17 cellular contexts compared by ENCODE assay signal in the genomic region with DNA sequence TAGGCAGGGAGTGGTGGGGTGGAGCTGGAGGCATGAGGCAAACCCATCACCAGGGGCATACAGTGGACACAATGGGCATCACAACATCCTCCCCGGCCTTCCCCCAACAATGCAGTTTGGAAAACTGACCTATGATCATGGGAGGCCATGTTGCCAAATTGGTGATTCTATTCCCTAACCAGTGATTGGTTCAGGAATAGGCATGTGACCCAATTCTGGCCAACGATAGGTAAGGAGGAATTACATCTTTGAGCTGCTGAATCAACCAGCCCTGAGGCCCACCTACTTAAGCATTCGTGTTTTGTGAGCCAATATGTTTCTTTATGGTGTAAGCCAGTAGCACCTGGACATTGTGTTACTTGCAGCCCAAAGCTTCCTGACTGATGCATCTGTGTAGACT. TPM values are rescaled to one million over a fixed set of nuclear protein-coding genes. Genes with fewer than 3 reads are reported as not detected.
DNase-seq lines count a peak whose midpoint lies in the region; ATAC-seq, FAIRE-seq and TF ChIP-seq lines count a peak whose summit lies in the region.
"Had no signal": no experiment of that assay in that cellular context is flagged by ENCODE, and none has a peak within 500 bp of the region (broad histone marks: within the 10 kb centered on the region; RNA-seq: fewer than 3 reads in every experiment).

No MANE protein-coding gene starts in this region.

- no peak overlapping the region for H2BK15ac ChIP-seq in H9 (ENCODE audit: low read depth, low read length)
- peak overlapping the region; percentile 70 for H2BK15ac ChIP-seq in neuronal stem cell (ENCODE audit: low read length)

- no peak overlapping the region for H2AK5ac ChIP-seq in H9 (ENCODE audit: insufficient read length, low read length)
- H2AK5ac ChIP-seq in neuronal stem cell (ENCODE audit: low read depth, low read length), result no peak overlapping the region

- no peak overlapping the region for H3K56ac ChIP-seq in H9 (ENCODE audit: insufficient read length, low read depth, low read length)

- no peak overlapping the region for H3T11ph ChIP-seq in H9 (ENCODE audit: low read length)

- in situ Hi-C loops in brain microvascular endothelial cell (cut with HindIII; ENCODE audit: low pct_ligation_motif_present, low sequenced_read_pairs), result no loop called here

- H3K79me1 ChIP-seq in H9 (ENCODE audit: insufficient read depth, low read depth, low read length, poor library complexity, severe bottlenecking) (no peaks in the 10 kb centered on the region), neuronal stem cell (ENCODE audit: low read depth, low read length) (no peaks in the 10 kb centered on the region)

- POLR2A ChIA-PET in A549 (lab: Yijun Ruan, JAX), result no interaction called here
- POLR2A ChIA-PET in WTC11 (lab: Charles Lee), result no interaction called here

- H2BK5ac ChIP-seq in H9 (ENCODE audit: insufficient read length, low read length), result no peak overlapping the region
- H2BK5ac ChIP-seq in neuronal stem cell (ENCODE audit: low read length), result no peak overlapping the region

- H3K4me3 Mint-ChIP-seq in H9 (no peak overlapping the region), WTC11 (no peak overlapping the region)
- H3K4me3 Mint-ChIP-seq: CD4-positive, alpha-beta T cell had no signal

- TF ChIP-seq CTCF in A549 (IDR thresholded peaks at IDR 0.05) (no peak), H9 (conservative IDR thresholded peaks at IDR 0.05) (no peak), WTC11 (IDR thresholded peaks at IDR 0.05) (no peak), brain microvascular endothelial cell (IDR thresholded peaks at IDR 0.05; ENCODE audit: low read depth, low read length, missing control alignments) (no peak)

- no peak overlapping the region for H2BK20ac ChIP-seq in H9 (ENCODE audit: low read depth, low read length, poor library complexity, severe bottlenecking)

- no peak for FAIRE-seq in A549 (lab: Jason Lieb, UNC)
- FAIRE-seq: D721Med, G401.6, GM12891, GM19239, H54, HepG2 had no signal

- no peaks in the 10 kb centered on the region; a peak in 1 of 5 replicates for H3K9me3 Mint-ChIP-seq in H9
- H3K9me3 Mint-ChIP-seq in WTC11, result peaks cover 4% of the 10 kb centered on the region; the same call in 1 of the 2 replicates
- H3K9me3 Mint-ChIP-seq: CD4-positive, alpha-beta T cell had no signal

- no peak overlapping the region for H2BK120ac ChIP-seq in H9 (ENCODE audit: low read depth, low read length, poor library complexity, severe bottlenecking)
- no peak overlapping the region for H2BK120ac ChIP-seq in neuronal stem cell (ENCODE audit: low read depth, low read length)

- no peak overlapping the region for H4K5ac ChIP-seq in H9 (ENCODE audit: insufficient read length, low read depth, low read length)

- H3K4me1 Mint-ChIP-seq in H9, result peaks cover 10 to 36% of the 10 kb centered on the region in 2 experiments
- peaks cover 11% of the 10 kb centered on the region for H3K4me1 Mint-ChIP-seq in WTC11

- ATAC-seq in A549 (no peak; a peak in 1 of 6 replicates), WTC11 (no peak)

- H3K4me2 ChIP-seq in A549 (no peak overlapping the region), H9 (ENCODE audit: insufficient read depth, insufficient read length, low read length) (no peak overlapping the region), neuronal stem cell (ENCODE audit: insufficient read depth, low read length, poor library complexity, severe bottlenecking) (no peak overlapping the region)

- H3K18ac ChIP-seq in H9 (ENCODE audit: insufficient read length, low read depth, low read length) (no peak overlapping the region), neuronal stem cell (ENCODE audit: low read length) (peak overlapping the region; percentile 57)

- H3K4me3 ChIP-seq in A549 (no peak overlapping the region), neuronal stem cell (ENCODE audit: low read length in 2 of 2) (no peak overlapping the region), brain microvascular endothelial cell (ENCODE audit: low read depth, low read length) (no peak overlapping the region)

- 35% methylated on average over 3 of the region's 3 CpGs for WGBS in A549 (ENCODE audit: missing lambda C conversion rate)
- WGBS in H9 (ENCODE audit: extremely low coverage, insufficient read length, low lambda C conversion rate), result no CpG with 5 or more reads among the region's 3 CpGs
- WGBS in neuronal stem cell (ENCODE audit: extremely low coverage in 2 of 2, insufficient read length in 2 of 2, insufficient replicate concordance in 1 of 2), 2 donors, result no CpG with 5 or more reads among the region's 3 CpGs

- no peaks in the 10 kb centered on the region for H4K20me1 ChIP-seq in H9 (ENCODE audit: control insufficient read depth, insufficient read depth, insufficient read length)

- H2BK12ac ChIP-seq in H9 (ENCODE audit: insufficient read length, low read depth, low read length) (no peak overlapping the region), neuronal stem cell (ENCODE audit: low read length) (peak overlapping the region; percentile 41)

- H3K27ac ChIP-seq in A549, result no peak overlapping the region
- no peak overlapping the region for H3K27ac ChIP-seq in H9 (ENCODE audit: insufficient read length, low read depth, low read length)
- H3K27ac ChIP-seq in neuronal stem cell (replicated peaks; ENCODE audit: low read length), result no peak overlapping the region
- no peak overlapping the region for H3K27ac ChIP-seq in brain microvascular endothelial cell
- H3K27ac ChIP-seq: C4-2B had no signal

- H3K9me3 ChIP-seq in A549 (no peaks in the 10 kb centered on the region), H9 (ENCODE audit: control insufficient read depth, low read depth, low read length) (no peaks in the 10 kb centered on the region), neuronal stem cell (replicated peaks in 1 of 2; ENCODE audit: control insufficient read depth in 2 of 2, insufficient read depth in 1 of 2, low read depth in 1 of 2, low read length in 2 of 2) (peaks cover 0 to 5% of the 10 kb centered on the region in 2 donors)
- H3K9me3 ChIP-seq: Caco-2 had no signal

- CTCF ChIA-PET in A549 (lab: Yijun Ruan, JAX), result interaction anchor here (1.0 to 1.8 kb wide), 4 partner anchors 12 to 228 kb away, joined by 3 to 4 read pairs (median 3); a partner anchor contains a TSS
- CTCF ChIA-PET in WTC11 (lab: Charles Lee), result interaction anchor here (1.3 to 1.5 kb wide), 2 partner anchors 44 to 62 kb away, joined by 3 to 4 read pairs; no protein-coding TSS in a partner anchor

- H3K14ac ChIP-seq in H9 (ENCODE audit: insufficient read depth, low read length) (no peak overlapping the region), neuronal stem cell (ENCODE audit: low read length) (no peak overlapping the region)

- H3K36me3 ChIP-seq in neuronal stem cell (replicated peaks in 1 of 2; ENCODE audit: control insufficient read depth in 2 of 2, insufficient read depth in 2 of 2, low read length in 2 of 2) (no peaks in the 10 kb centered on the region), brain microvascular endothelial cell (replicated peaks) (no peaks in the 10 kb centered on the region)

- H3K23ac ChIP-seq in H9 (ENCODE audit: insufficient read length, low read depth, low read length) (no peak overlapping the region), neuronal stem cell (ENCODE audit: low read depth, low read length, poor library complexity) (peak overlapping the region; percentile 34)

- H3K23me2 ChIP-seq in H9 (ENCODE audit: insufficient read length, low read depth, low read length, poor library complexity, severe bottlenecking), result no peaks in the 10 kb centered on the region

- no peak for TF ChIP-seq RAD21 in A549 (conservative IDR thresholded peaks at IDR 0.05 in 1 of 2, IDR thresholded peaks at IDR 0.05 in 1 of 2)

- peak overlapping the region in 2 of 3 experiments; percentile 23 to 62; a peak in 1 of 7 replicates for H3K27ac Mint-ChIP-seq in H9
- no peak overlapping the region for H3K27ac Mint-ChIP-seq in WTC11
- H3K27ac Mint-ChIP-seq: CD4-positive, alpha-beta T cell had no signal

- H3K4me1 ChIP-seq in A549 (no peaks in the 10 kb centered on the region), H9 (ENCODE audit: insufficient read depth, low read length) (0 out of 2 replicates have a peak, but pooled peaks cover 1% of the 10 kb centered on the region), neuronal stem cell (ENCODE audit: control insufficient read depth in 2 of 2, insufficient read depth in 1 of 2, low read depth in 1 of 2, low read length in 2 of 2) (peaks cover 6 to 15% of the 10 kb centered on the region in 2 donors)
- H3K4me1 ChIP-seq: Caco-2 had no signal

- H2AFZ ChIP-seq in H9 (ENCODE audit: low read length) (no peak overlapping the region), neuronal stem cell (ENCODE audit: low read length) (no peak overlapping the region)

- no peak overlapping the region for H4K91ac ChIP-seq in H9 (ENCODE audit: insufficient read length, low read depth, low read length)
- no peak overlapping the region for H4K91ac ChIP-seq in neuronal stem cell (ENCODE audit: low read depth, low read length, poor library complexity)

- no peaks in the 10 kb centered on the region for H3K36me3 Mint-ChIP-seq in H9 (ENCODE audit: insufficient read depth in 1 of 3, low read depth in 3 of 3)
- peaks cover 2% of the 10 kb centered on the region; the same call in 1 of the 2 replicates for H3K36me3 Mint-ChIP-seq in WTC11

- DNase-seq in A549 (ENCODE audit: low read depth in 1 of 2, low spot score in 1 of 2) (no peak), H9 (no peak), WTC11 (ENCODE audit: low spot score) (no peak), neuronal stem cell (ENCODE audit: low spot score) (no peak), brain microvascular endothelial cell (no peak)
- DNase-seq in activated CD4-positive, alpha-beta T cell treated with anti-CD3 and anti-CD28 coated beads, Interleukin-2, amount 50 U/mL, for 1 hour, result no peak
- DNase-seq: ACHN; Caco-2; CD4-positive, alpha-beta T cell had no signal

- no peak overlapping the region for H3K4ac ChIP-seq in H9 (ENCODE audit: low read depth, low read length)
- H3K4ac ChIP-seq in neuronal stem cell (ENCODE audit: low read length), result no peak overlapping the region

- H3K79me2 ChIP-seq in H9 (ENCODE audit: insufficient read depth, low read length), result no peaks in the 10 kb centered on the region

- TF ChIP-seq EP300 in A549 (IDR thresholded peaks at IDR 0.05), result no peak

- no peaks in the 10 kb centered on the region for H3K27me3 ChIP-seq in H9 (ENCODE audit: insufficient read depth, low read length)
- H3K27me3 ChIP-seq in neuronal stem cell (ENCODE audit: control insufficient read depth in 3 of 3, insufficient read depth in 3 of 3, low read depth in 1 of 3, low read length in 3 of 3), result no peaks in the 10 kb centered on the region
- no peaks in the 10 kb centered on the region for H3K27me3 ChIP-seq in brain microvascular endothelial cell (replicated peaks)

- TF ChIP-seq POLR2A in A549 (IDR thresholded peaks at IDR 0.05; ENCODE audit: low read length), result no peak

- no peak overlapping the region for H3K9ac ChIP-seq in H9 (ENCODE audit: extremely low read depth, insufficient read length, low read length)
- no peak overlapping the region for H3K9ac ChIP-seq in neuronal stem cell (ENCODE audit: low read depth, low read length, poor library complexity)

- H3K27me3 Mint-ChIP-seq in H9 (ENCODE audit: low read depth), result peaks cover 5% of the 10 kb centered on the region; the same call in 1 of the 2 replicates
- H3K27me3 Mint-ChIP-seq in WTC11 (ENCODE audit: low read depth), result no peaks in the 10 kb centered on the region; the same call in none of the 2 replicates
- H3K27me3 Mint-ChIP-seq: CD4-positive, alpha-beta T cell had no signal

- H4K8ac ChIP-seq in H9 (replicated peaks; ENCODE audit: insufficient read length, low read depth, low read length) (no peak overlapping the region), neuronal stem cell (ENCODE audit: low read depth, low read length) (no peak overlapping the region)

RNA-seq across cellular contexts. Expression of a gene that starts 39.9 kb away (rescaled TPM):
- polyA plus RNA-seq in A549 (2011; rRNA removed) (2.2 and 3.3 TPM in 2 replicates), A549 (2017; fragmentation: RNase III; extraction: RNeasy Plus Mini Kit Qiagen cat#74134 plus additional on column Dnase treatment) (2.9 to 3.5 TPM (median 3.3 TPM) in 3 replicates)
- 10.4 and 14.0 TPM in 2 replicates for polyA plus RNA-seq in A549 (2012; cell fraction: cytosol; rRNA removed)
- polyA plus RNA-seq in A549 (2012; cell fraction: nucleus; rRNA removed), result 8.9 and 11.4 TPM in 2 replicates
- polyA minus RNA-seq in A549 (2011; rRNA and poly(A)+ RNA removed), result 4.1 and 4.4 TPM in 2 replicates
- total RNA-seq in H9 (2021) (41.6 and 42.6 TPM in 2 replicates), WTC11 (2021) (51.3 to 60.5 TPM (median 58.9 TPM) in 3 replicates)
- polyA plus RNA-seq in neuronal stem cell (2013, experiment 1 of 2), result 61.3 TPM
- 62.0 TPM for polyA plus RNA-seq in neuronal stem cell (2013, experiment 2 of 2)
- total RNA-seq: CD4-positive, alpha-beta T cell; HepG2 had no signal
- polyA plus RNA-seq: BJ had no signal
